ENCODE assay signal across 1 cellular context in genomic region chrX:74178536-74178935, GRCh38.
TF ChIP-seq lines count a peak whose summit lies in the region.

No MANE protein-coding gene starts in this region.

TF ChIP-seq in IMR-90, 13 proteins besides CTCF, POLR2A, EP300 and RAD21 (continued from another document):
- TF ChIP-seq, protein P1, sequence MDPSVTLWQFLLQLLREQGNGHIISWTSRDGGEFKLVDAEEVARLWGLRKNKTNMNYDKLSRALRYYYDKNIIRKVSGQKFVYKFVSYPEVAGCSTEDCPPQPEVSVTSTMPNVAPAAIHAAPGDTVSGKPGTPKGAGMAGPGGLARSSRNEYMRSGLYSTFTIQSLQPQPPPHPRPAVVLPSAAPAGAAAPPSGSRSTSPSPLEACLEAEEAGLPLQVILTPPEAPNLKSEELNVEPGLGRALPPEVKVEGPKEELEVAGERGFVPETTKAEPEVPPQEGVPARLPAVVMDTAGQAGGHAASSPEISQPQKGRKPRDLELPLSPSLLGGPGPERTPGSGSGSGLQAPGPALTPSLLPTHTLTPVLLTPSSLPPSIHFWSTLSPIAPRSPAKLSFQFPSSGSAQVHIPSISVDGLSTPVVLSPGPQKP (IDR thresholded peaks at IDR 0.05; ENCODE audit: borderline replicate concordance, low read depth, low read length): no peak
- no peak for TF ChIP-seq MXI1 (IDR thresholded peaks at IDR 0.05; ENCODE audit: borderline replicate concordance, low read depth, low read length)
- no peak for TF ChIP-seq CHD1 (IDR thresholded peaks at IDR 0.05; ENCODE audit: low read depth, low read length)
- no peak for TF ChIP-seq MAFK (IDR thresholded peaks at IDR 0.05; ENCODE audit: low read depth, low read length)
- TF ChIP-seq, protein P2, sequence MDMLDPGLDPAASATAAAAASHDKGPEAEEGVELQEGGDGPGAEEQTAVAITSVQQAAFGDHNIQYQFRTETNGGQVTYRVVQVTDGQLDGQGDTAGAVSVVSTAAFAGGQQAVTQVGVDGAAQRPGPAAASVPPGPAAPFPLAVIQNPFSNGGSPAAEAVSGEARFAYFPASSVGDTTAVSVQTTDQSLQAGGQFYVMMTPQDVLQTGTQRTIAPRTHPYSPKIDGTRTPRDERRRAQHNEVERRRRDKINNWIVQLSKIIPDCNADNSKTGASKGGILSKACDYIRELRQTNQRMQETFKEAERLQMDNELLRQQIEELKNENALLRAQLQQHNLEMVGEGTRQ (IDR thresholded peaks at IDR 0.05; ENCODE audit: low read depth, low read length): no peak
